ENCODE assay signal across 1 cellular context in genomic region chr3:150376001-150376848, GRCh38.
TF ChIP-seq lines count a peak whose summit lies in the region.

No MANE protein-coding gene starts in this region.

TF ChIP-seq in K562, 482 proteins besides CTCF, POLR2A, EP300 and RAD21 (continued from another document and continues in another):
- TF ChIP-seq ZNF609 (CRISPR knock-in tag; IDR thresholded peaks at IDR 0.05; ENCODE audit: borderline replicate concordance): no peak
- TF ChIP-seq, protein P1, sequence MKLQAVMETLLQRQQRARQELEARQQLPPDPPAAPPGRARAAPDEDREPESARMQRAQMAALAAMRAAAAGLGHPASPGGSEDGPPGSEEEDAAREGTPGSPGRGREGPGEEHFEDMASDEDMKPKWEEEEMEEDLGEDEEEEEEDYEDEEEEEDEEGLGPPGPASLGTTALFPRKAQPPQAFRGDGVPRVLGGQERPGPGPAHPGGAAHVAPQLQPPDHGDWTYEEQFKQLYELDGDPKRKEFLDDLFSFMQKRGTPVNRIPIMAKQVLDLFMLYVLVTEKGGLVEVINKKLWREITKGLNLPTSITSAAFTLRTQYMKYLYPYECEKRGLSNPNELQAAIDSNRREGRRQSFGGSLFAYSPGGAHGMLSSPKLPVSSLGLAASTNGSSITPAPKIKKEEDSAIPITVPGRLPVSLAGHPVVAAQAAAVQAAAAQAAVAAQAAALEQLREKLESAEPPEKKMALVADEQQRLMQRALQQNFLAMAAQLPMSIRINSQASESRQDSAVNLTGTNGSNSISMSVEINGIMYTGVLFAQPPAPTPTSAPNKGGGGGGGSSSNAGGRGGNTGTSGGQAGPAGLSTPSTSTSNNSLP (IDR thresholded peaks at IDR 0.05; ENCODE audit: borderline replicate concordance, low read depth, low read length): no peak
- TF ChIP-seq, protein P2, sequence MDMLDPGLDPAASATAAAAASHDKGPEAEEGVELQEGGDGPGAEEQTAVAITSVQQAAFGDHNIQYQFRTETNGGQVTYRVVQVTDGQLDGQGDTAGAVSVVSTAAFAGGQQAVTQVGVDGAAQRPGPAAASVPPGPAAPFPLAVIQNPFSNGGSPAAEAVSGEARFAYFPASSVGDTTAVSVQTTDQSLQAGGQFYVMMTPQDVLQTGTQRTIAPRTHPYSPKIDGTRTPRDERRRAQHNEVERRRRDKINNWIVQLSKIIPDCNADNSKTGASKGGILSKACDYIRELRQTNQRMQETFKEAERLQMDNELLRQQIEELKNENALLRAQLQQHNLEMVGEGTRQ (CRISPR knock-in tag; IDR thresholded peaks at IDR 0.05): no peak
- no peak for TF ChIP-seq KAT2B (IDR thresholded peaks at IDR 0.05; ENCODE audit: low read depth, low read length)
- TF ChIP-seq NBN (IDR thresholded peaks at IDR 0.05; ENCODE audit: low read depth): peak; percentile 46; the same call in 1 of the 2 replicates
- TF ChIP-seq, protein P3, sequence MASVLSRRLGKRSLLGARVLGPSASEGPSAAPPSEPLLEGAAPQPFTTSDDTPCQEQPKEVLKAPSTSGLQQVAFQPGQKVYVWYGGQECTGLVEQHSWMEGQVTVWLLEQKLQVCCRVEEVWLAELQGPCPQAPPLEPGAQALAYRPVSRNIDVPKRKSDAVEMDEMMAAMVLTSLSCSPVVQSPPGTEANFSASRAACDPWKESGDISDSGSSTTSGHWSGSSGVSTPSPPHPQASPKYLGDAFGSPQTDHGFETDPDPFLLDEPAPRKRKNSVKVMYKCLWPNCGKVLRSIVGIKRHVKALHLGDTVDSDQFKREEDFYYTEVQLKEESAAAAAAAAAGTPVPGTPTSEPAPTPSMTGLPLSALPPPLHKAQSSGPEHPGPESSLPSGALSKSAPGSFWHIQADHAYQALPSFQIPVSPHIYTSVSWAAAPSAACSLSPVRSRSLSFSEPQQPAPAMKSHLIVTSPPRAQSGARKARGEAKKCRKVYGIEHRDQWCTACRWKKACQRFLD (CRISPR knock-in tag; IDR thresholded peaks at IDR 0.05): no peak
- TF ChIP-seq ZZZ3 (IDR thresholded peaks at IDR 0.05): no peak
- TF ChIP-seq ZKSCAN8 (CRISPR knock-in tag; IDR thresholded peaks at IDR 0.05): no peak
- TF ChIP-seq, protein P4, sequence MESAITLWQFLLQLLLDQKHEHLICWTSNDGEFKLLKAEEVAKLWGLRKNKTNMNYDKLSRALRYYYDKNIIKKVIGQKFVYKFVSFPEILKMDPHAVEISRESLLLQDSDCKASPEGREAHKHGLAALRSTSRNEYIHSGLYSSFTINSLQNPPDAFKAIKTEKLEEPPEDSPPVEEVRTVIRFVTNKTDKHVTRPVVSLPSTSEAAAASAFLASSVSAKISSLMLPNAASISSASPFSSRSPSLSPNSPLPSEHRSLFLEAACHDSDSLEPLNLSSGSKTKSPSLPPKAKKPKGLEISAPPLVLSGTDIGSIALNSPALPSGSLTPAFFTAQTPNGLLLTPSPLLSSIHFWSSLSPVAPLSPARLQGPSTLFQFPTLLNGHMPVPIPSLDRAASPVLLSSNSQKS (CRISPR knock-in tag; IDR thresholded peaks at IDR 0.05): no peak
- TF ChIP-seq FOXK2 (conservative IDR thresholded peaks at IDR 0.05 in 1 of 2, IDR thresholded peaks at IDR 0.05 in 1 of 2; ENCODE audit: low read depth in 2 of 2): no peak
- no peak for TF ChIP-seq ZNF124 (CRISPR knock-in tag; IDR thresholded peaks at IDR 0.05)
- 0 out of 2 replicates have a peak, but pooled peaks have one; percentile 8 for TF ChIP-seq ILK (tag; IDR thresholded peaks at IDR 0.05; ENCODE audit: borderline replicate concordance, low read depth)
- TF ChIP-seq NFE2L1 (tag; IDR thresholded peaks at IDR 0.05; ENCODE audit: borderline replicate concordance, low read depth): 0 out of 2 replicates have a peak, but pooled peaks have one; percentile 10
- no peak; the same call in 1 of the 2 replicates for TF ChIP-seq FOSL1 (tag; conservative IDR thresholded peaks at IDR 0.05)
- TF ChIP-seq ZNF717 (CRISPR knock-in tag; IDR thresholded peaks at IDR 0.05): no peak
- TF ChIP-seq CC2D1A (IDR thresholded peaks at IDR 0.05): no peak
- TF ChIP-seq, protein P5, sequence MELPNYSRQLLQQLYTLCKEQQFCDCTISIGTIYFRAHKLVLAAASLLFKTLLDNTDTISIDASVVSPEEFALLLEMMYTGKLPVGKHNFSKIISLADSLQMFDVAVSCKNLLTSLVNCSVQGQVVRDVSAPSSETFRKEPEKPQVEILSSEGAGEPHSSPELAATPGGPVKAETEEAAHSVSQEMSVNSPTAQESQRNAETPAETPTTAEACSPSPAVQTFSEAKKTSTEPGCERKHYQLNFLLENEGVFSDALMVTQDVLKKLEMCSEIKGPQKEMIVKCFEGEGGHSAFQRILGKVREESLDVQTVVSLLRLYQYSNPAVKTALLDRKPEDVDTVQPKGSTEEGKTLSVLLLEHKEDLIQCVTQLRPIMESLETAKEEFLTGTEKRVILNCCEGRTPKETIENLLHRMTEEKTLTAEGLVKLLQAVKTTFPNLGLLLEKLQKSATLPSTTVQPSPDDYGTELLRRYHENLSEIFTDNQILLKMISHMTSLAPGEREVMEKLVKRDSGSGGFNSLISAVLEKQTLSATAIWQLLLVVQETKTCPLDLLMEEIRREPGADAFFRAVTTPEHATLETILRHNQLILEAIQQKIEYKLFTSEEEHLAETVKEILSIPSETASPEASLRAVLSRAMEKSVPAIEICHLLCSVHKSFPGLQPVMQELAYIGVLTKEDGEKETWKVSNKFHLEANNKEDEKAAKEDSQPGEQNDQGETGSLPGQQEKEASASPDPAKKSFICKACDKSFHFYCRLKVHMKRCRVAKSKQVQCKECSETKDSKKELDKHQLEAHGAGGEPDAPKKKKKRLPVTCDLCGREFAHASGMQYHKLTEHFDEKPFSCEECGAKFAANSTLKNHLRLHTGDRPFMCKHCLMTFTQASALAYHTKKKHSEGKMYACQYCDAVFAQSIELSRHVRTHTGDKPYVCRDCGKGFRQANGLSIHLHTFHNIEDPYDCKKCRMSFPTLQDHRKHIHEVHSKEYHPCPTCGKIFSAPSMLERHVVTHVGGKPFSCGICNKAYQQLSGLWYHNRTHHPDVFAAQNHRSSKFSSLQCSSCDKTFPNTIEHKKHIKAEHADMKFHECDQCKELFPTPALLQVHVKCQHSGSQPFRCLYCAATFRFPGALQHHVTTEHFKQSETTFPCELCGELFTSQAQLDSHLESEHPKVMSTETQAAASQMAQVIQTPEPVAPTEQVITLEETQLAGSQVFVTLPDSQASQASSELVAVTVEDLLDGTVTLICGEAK (IDR thresholded peaks at IDR 0.05): no peak
- TF ChIP-seq, protein P5 (CRISPR knock-in tag; IDR thresholded peaks at IDR 0.05): no peak
- TF ChIP-seq CTCFL (IDR thresholded peaks at IDR 0.05; ENCODE audit: borderline replicate concordance, insufficient read depth, low read depth, low read length, poor library complexity, severe bottlenecking): no peak
- TF ChIP-seq USF1 (CRISPR knock-in tag; IDR thresholded peaks at IDR 0.05): no peak
- TF ChIP-seq POLR2AphosphoS5 (IDR thresholded peaks at IDR 0.05; ENCODE audit: control insufficient read depth, insufficient read depth, low read depth, low read length): no peak
- TF ChIP-seq ZNF785 (CRISPR knock-in tag; IDR thresholded peaks at IDR 0.05): no peak
- TF ChIP-seq ZNF507 (tag; conservative IDR thresholded peaks at IDR 0.05): no peak
- peak; percentile 70; the same call in 1 of the 2 replicates for TF ChIP-seq HINFP (tag; conservative IDR thresholded peaks at IDR 0.05; ENCODE audit: low read depth)
- TF ChIP-seq KDM4B (IDR thresholded peaks at IDR 0.05; ENCODE audit: borderline replicate concordance in 2 of 2, low read depth in 1 of 2): no peak
- no peak for TF ChIP-seq ZSCAN29 (IDR thresholded peaks at IDR 0.05)
